15 cellular contexts compared by ENCODE assay signal in genomic region chr9:124355941-124356744, GRCh38. TPM values are rescaled to one million over a fixed set of nuclear protein-coding genes. Genes with fewer than 3 reads are reported as not detected.
DNase-seq lines count a peak whose midpoint lies in the region; ATAC-seq, FAIRE-seq and TF ChIP-seq lines count a peak whose summit lies in the region.
"Had no signal": no experiment of that assay in that cellular context is flagged by ENCODE, and none has a peak within 500 bp of the region (broad histone marks: within the 10 kb centered on the region; RNA-seq: fewer than 3 reads in every experiment).

No MANE protein-coding gene starts in this region.

- H3K4me3 Mint-ChIP-seq in CD14-positive monocyte (no peak overlapping the region), Calu3 (ENCODE audit: low read depth, unreplicated experiment) (no peak overlapping the region)
- H3K4me3 Mint-ChIP-seq in naive thymus-derived CD8-positive, alpha-beta T cell = no peak overlapping the region
- H3K4me3 Mint-ChIP-seq: activated T-helper 1 cell treated with anti-CD3 and anti-CD28 coated beads, Interleukin-12 subunit alpha, Interleukin-12 subunit beta, Interleukin-2, Interleukin-4 antibody, amounts not matched to agents 30 ng/mL and 10 ng/mL and 1 ng/mL, durations not matched to agents 14 hours and 24 hours and 36 hours; dendritic cell treated with granulocyte-macrophage colony-stimulating factor and Interleukin-4, amounts not matched to agents 40 ng/mL and 50 ng/mL, for 4 days; nephron had no signal

- FAIRE-seq in GM12878 (lab: Jason Lieb, UNC) (no peak), H54 (lab: Jason Lieb, UNC) (no peak)

- in situ Hi-C loops in GM12878 (cut with MboI) = no loop called here

- H3K4me1 Mint-ChIP-seq in CD14-positive monocyte (peaks cover 32% of the 10 kb centered on the region), Calu3 (ENCODE audit: low read depth, unreplicated experiment) (no peaks in the 10 kb centered on the region)
- peaks cover 22 to 46% (median 37%) of the 10 kb centered on the region in 4 donors for H3K4me1 Mint-ChIP-seq in naive thymus-derived CD8-positive, alpha-beta T cell

- H3K27ac Mint-ChIP-seq in CD14-positive monocyte (peak overlapping the region in 4 of 7 donors; percentile 3 to 80 (median 44)), Calu3 (ENCODE audit: unreplicated experiment) (no peak overlapping the region)
- peak overlapping the region in 7 of 10 donors; percentile 11 to 91 (median 78) for H3K27ac Mint-ChIP-seq in naive thymus-derived CD8-positive, alpha-beta T cell
- H3K27ac Mint-ChIP-seq: activated T-helper 1 cell treated with anti-CD3 and anti-CD28 coated beads, Interleukin-12 subunit alpha, Interleukin-12 subunit beta, Interleukin-2, Interleukin-4 antibody, amounts not matched to agents 30 ng/mL and 10 ng/mL and 1 ng/mL, durations not matched to agents 14 hours and 24 hours and 36 hours; dendritic cell treated with granulocyte-macrophage colony-stimulating factor and Interleukin-4, amounts not matched to agents 40 ng/mL and 50 ng/mL, for 4 days; nephron had no signal

- H3K27me3 ChIP-seq in H7 (ENCODE audit: control insufficient read depth, insufficient read depth, low read length) = no peaks in the 10 kb centered on the region
- H3K27me3 ChIP-seq in GM12878 (replicated peaks in 1 of 2; ENCODE audit: control insufficient read depth in 2 of 2, insufficient read depth in 2 of 2, low read length in 1 of 2) = no peaks in the 10 kb centered on the region

- H3K9me3 ChIP-seq in GM12878 (replicated peaks; ENCODE audit: control insufficient read depth, insufficient read depth, low read length) = no peaks in the 10 kb centered on the region

- CTCF ChIA-PET in GM12878 (lab: Yijun Ruan, JAX) (no interaction called here), Calu3 (lab: Charles Lee) (no interaction called here)

- RAD21 ChIA-PET in GM12878 (lab: Charles Lee; ENCODE audit: unreplicated experiment) = interaction anchor here (1.6 kb wide), 1 partner anchor 229 kb away, joined by 4 read pairs; no protein-coding TSS in a partner anchor

- no peak overlapping the region for H3K27ac ChIP-seq in GM12878 (ENCODE audit: control insufficient read depth, insufficient read depth)
- H3K27ac ChIP-seq: SK-N-MC had no signal

- 90% methylated on average over 15 of the region's 15 CpGs for WGBS in GM12878 (ENCODE audit: insufficient coverage, insufficient replicate concordance, low lambda C conversion rate, missing lambda C conversion rate)

- H3K27me3 Mint-ChIP-seq in CD14-positive monocyte (ENCODE audit: low read depth in 3 of 3) (peaks cover 0 to 3% (median 0%) of the 10 kb centered on the region in 3 donors), Calu3 (ENCODE audit: unreplicated experiment) (no peaks in the 10 kb centered on the region)
- H3K27me3 Mint-ChIP-seq in naive thymus-derived CD8-positive, alpha-beta T cell = no peaks in the 10 kb centered on the region
- H3K27me3 Mint-ChIP-seq: dendritic cell treated with granulocyte-macrophage colony-stimulating factor and Interleukin-4, amounts not matched to agents 40 ng/mL and 50 ng/mL, for 4 days had no signal

- no peak for DNase-seq in CD14-positive monocyte (ENCODE audit: low spot score)
- peak; percentile 6 for DNase-seq in H7
- no peak for DNase-seq in GM12878 (ENCODE audit: low read depth, low spot score)
- no peak for DNase-seq in naive thymus-derived CD8-positive, alpha-beta T cell
- no peak for DNase-seq in Calu3
- no peak for DNase-seq in stimulated activated naive CD4-positive, alpha-beta T cell treated with Interleukin-2 at 50 U/mL for 16 hours (lab: John Stamatoyannopoulos, UW)
- DNase-seq in H54 (ENCODE audit: insufficient read length, low spot score) = no peak
- DNase-seq: activated CD4-positive, alpha-beta T cell treated with anti-CD3 and anti-CD28 coated beads, Interleukin-2, amount 50 U/mL, for 1 hour; erythroblast; NCI-H1092 had no signal

- H3K36me3 Mint-ChIP-seq in CD14-positive monocyte (peaks cover 64 to 83% of the 10 kb centered on the region in 2 donors), Calu3 (ENCODE audit: insufficient read depth, unreplicated experiment) (peaks cover 61% of the 10 kb centered on the region)
- H3K36me3 Mint-ChIP-seq in naive thymus-derived CD8-positive, alpha-beta T cell = peaks cover 3 to 55% (median 11%) of the 10 kb centered on the region in 3 donors

- H2AFZ ChIP-seq in GM12878 (ENCODE audit: control insufficient read depth, low read depth, low read length) = no peak overlapping the region

- H3K4me3 ChIP-seq in H7 (ENCODE audit: insufficient read depth, low read depth, low read length) (no peak overlapping the region), GM12878 (no peak overlapping the region)
- H3K4me3 ChIP-seq: SK-N-MC had no signal

- H3K79me2 ChIP-seq in GM12878 (ENCODE audit: control insufficient read depth, insufficient read depth, low read length) = peaks cover 3% of the 10 kb centered on the region

- no TSS peak for BruUV-seq in GM12878 (replicated peaks; lab: Mats Ljungman, UMichigan)
- no TSS peak for BruUV-seq in Calu3 (replicated peaks; lab: Mats Ljungman, UMichigan)

- ATAC-seq in GM12878 (0 out of 3 replicates have a peak, but pooled peaks have one; percentile 5), HG03432 (IDR thresholded peaks at IDR 0.05; ENCODE audit: unreplicated experiment) (no peak)
- ATAC-seq in naive thymus-derived CD8-positive, alpha-beta T cell = no peak

- H4K20me1 ChIP-seq in GM12878 (ENCODE audit: control insufficient read depth, insufficient read depth) = 0 out of 2 replicates have a peak, but pooled peaks cover 22% of the 10 kb centered on the region

- TF ChIP-seq RAD21 in GM12878 (IDR thresholded peaks at IDR 0.05; ENCODE audit: insufficient read depth, low read depth, low read length) = no peak

- no peaks in the 10 kb centered on the region for H3K4me1 ChIP-seq in GM12878 (ENCODE audit: control insufficient read depth, insufficient read depth, low read length)

- TF ChIP-seq POLR2A in GM12878 (IDR thresholded peaks at IDR 0.05; ENCODE audit: low read depth, low read length) = peak; percentile 6
- TF ChIP-seq POLR2A in H54 (IDR thresholded peaks at IDR 0.05; ENCODE audit: low read depth, low read length) = no peak

- H3K9ac ChIP-seq in GM12878 (ENCODE audit: control insufficient read depth, insufficient read depth, low read length) = no peak overlapping the region

- POLR2A ChIA-PET in GM12878 (lab: Charles Lee) = interaction anchor here (1.4 kb wide), 1 partner anchor 85 kb away, joined by 3 read pairs; no protein-coding TSS in a partner anchor
- POLR2A ChIA-PET in naive thymus-derived CD8-positive, alpha-beta T cell (lab: Charles Lee) = no interaction called here

- intact Hi-C loops in CD14-positive monocyte (cut with micrococcal nuclease) (no loop called here), GM12878 (cut with micrococcal nuclease; ENCODE audit: unreplicated experiment) (loop anchor here (10.0 kb wide), 2 partner anchors 231 to 391 kb away; no protein-coding TSS in a partner anchor), Calu3 (cut with micrococcal nuclease; ENCODE audit: unreplicated experiment) (no loop called here)

- SMC1A ChIA-PET in GM12878 (lab: Charles Lee; ENCODE audit: uncharacterized antibody, unreplicated experiment) = no interaction called here

- no peak overlapping the region for H3K4me2 ChIP-seq in GM12878 (ENCODE audit: control insufficient read depth, insufficient read depth)

- TF ChIP-seq CTCF in CD14-positive monocyte (IDR thresholded peaks at IDR 0.05) (no peak), GM12878 (IDR thresholded peaks at IDR 0.05 in 2 of 3, conservative IDR thresholded peaks at IDR 0.05 in 1 of 3; ENCODE audit: control insufficient read depth in 2 of 3, extremely low read depth in 1 of 3, insufficient read depth in 1 of 3, low read depth in 3 of 3, low read length in 3 of 3) (no peak), Calu3 (IDR thresholded peaks at IDR 0.05; ENCODE audit: unreplicated experiment) (no peak)

- H3K9me3 Mint-ChIP-seq in CD14-positive monocyte (peaks cover 0 to 2% (median 0%) of the 10 kb centered on the region in 7 donors), Calu3 (ENCODE audit: low read depth, unreplicated experiment) (no peaks in the 10 kb centered on the region)
- no peaks in the 10 kb centered on the region for H3K9me3 Mint-ChIP-seq in naive thymus-derived CD8-positive, alpha-beta T cell
- H3K9me3 Mint-ChIP-seq: activated T-helper 1 cell treated with anti-CD3 and anti-CD28 coated beads, Interleukin-12 subunit alpha, Interleukin-12 subunit beta, Interleukin-2, Interleukin-4 antibody, amounts not matched to agents 30 ng/mL and 10 ng/mL and 1 ng/mL, durations not matched to agents 14 hours and 24 hours and 36 hours; dendritic cell treated with granulocyte-macrophage colony-stimulating factor and Interleukin-4, amounts not matched to agents 40 ng/mL and 50 ng/mL, for 4 days; nephron had no signal

- H3K36me3 ChIP-seq in H7 (replicated peaks; ENCODE audit: control insufficient read depth, insufficient read depth, low read length) = peaks cover 20% of the 10 kb centered on the region
- H3K36me3 ChIP-seq in GM12878 (ENCODE audit: control insufficient read depth in 2 of 2, insufficient read depth in 2 of 2, low read length in 1 of 2) = peaks cover 25 to 38% of the 10 kb centered on the region in 2 experiments

- no peak for TF ChIP-seq EP300 in GM12878 (IDR thresholded peaks at IDR 0.05; ENCODE audit: borderline replicate concordance in 1 of 2, control insufficient read depth in 1 of 2, low read depth in 2 of 2, low read length in 2 of 2)

RNA-seq across cellular contexts. Expression of gene PSMB7, which starts 59.1 kb away (rescaled TPM):
- polyA plus RNA-seq in CD14-positive monocyte = 100 to 1,000 TPM; 191 to 194 TPM
- 185 and 231 TPM in 2 replicates for total RNA-seq in H7 (2014; rRNA removed; shearing (Covaris generic))
- total RNA-seq in GM12878 (2013; cell fraction: nucleolus; rRNA removed) = 61.4 and 63.7 TPM in 2 replicates
- 201 and 216 TPM in 2 replicates for total RNA-seq in GM12878 (2014; rRNA removed)
- 199 and 206 TPM in 2 replicates for total RNA-seq in GM12878 (2014; rRNA removed; fragmentation: Illumina TruSeq; extraction: Trizol)
- total RNA-seq in GM12878 (2021) = 172 and 174 TPM in 2 replicates
- 150 TPM for polyA plus RNA-seq in GM12878 (2011; ENCODE audit: low read depth)
- 305 and 346 TPM in 2 replicates for polyA plus RNA-seq in GM12878 (2011; rRNA removed)
- 311 and 333 TPM in 2 replicates for polyA plus RNA-seq in GM12878 (2011; cell fraction: cytosol; rRNA removed)
- polyA plus RNA-seq in GM12878 (2011; cell fraction: nucleus; rRNA removed) = 130 and 140 TPM in 2 replicates
- polyA plus RNA-seq in GM12878 (2012) = 152 and 158 TPM in 2 replicates
- 215 and 249 TPM in 2 replicates for polyA plus RNA-seq in GM12878 (2014; fragmentation: Illumina TruSeq; extraction: Trizol)
- polyA plus RNA-seq in GM12878 (2014; fragmentation: Nextera tagmentation; extraction: Ambion mirVana) = 100 to 1,000 TPM; 441 to 564 TPM
- polyA plus RNA-seq in GM12878 (2014; rRNA removed) = 230 and 233 TPM in 2 replicates
- 100 to 1,000 TPM; 303 to 315 TPM for polyA plus RNA-seq in GM12878 (2016; fragmentation: Nextera tagmentation; extraction: Ambion mirVana)
- polyA minus RNA-seq in GM12878 (2011; rRNA and poly(A)+ RNA removed) = 240 and 267 TPM in 2 replicates
- 56.8 and 64.5 TPM in 2 replicates for polyA minus RNA-seq in GM12878 (2011; cell fraction: cytosol; rRNA and poly(A)+ RNA removed)
- 47.9 and 67.7 TPM in 2 replicates for polyA minus RNA-seq in GM12878 (2011; cell fraction: nucleus; rRNA and poly(A)+ RNA removed)
- total RNA-seq in naive thymus-derived CD8-positive, alpha-beta T cell = 10 to 100 TPM; 63.6 to 65.6 TPM
- polyA plus RNA-seq in naive thymus-derived CD8-positive, alpha-beta T cell = 100 to 1,000 TPM; 173 to 187 (median 175) TPM
- 137 and 148 TPM in 2 replicates for total RNA-seq in Calu3 (2022)
